ENCODE assay signal across 1 cellular context in genomic region chr2:69798466-69798908, GRCh38.
TF ChIP-seq lines count a peak whose summit lies in the region.

No MANE protein-coding gene starts in this region.

TF ChIP-seq in K562, 482 proteins besides CTCF, POLR2A, EP300 and RAD21 (continued from another document):
- TF ChIP-seq GTF2E2 (tag; IDR thresholded peaks at IDR 0.05) (0 out of 2 replicates have a peak, but pooled peaks have one; percentile 29), ETV1 (tag; conservative IDR thresholded peaks at IDR 0.05; ENCODE audit: low read depth) (0 out of 2 replicates have a peak, but pooled peaks have one; percentile 9), BHLHE40 (IDR thresholded peaks at IDR 0.05; ENCODE audit: low read length) (peak; percentile 33; the same call in 1 of the 2 replicates), FOXJ2 (tag; IDR thresholded peaks at IDR 0.05) (no peak)
